13 cellular contexts compared by ENCODE assay signal in the genomic region with DNA sequence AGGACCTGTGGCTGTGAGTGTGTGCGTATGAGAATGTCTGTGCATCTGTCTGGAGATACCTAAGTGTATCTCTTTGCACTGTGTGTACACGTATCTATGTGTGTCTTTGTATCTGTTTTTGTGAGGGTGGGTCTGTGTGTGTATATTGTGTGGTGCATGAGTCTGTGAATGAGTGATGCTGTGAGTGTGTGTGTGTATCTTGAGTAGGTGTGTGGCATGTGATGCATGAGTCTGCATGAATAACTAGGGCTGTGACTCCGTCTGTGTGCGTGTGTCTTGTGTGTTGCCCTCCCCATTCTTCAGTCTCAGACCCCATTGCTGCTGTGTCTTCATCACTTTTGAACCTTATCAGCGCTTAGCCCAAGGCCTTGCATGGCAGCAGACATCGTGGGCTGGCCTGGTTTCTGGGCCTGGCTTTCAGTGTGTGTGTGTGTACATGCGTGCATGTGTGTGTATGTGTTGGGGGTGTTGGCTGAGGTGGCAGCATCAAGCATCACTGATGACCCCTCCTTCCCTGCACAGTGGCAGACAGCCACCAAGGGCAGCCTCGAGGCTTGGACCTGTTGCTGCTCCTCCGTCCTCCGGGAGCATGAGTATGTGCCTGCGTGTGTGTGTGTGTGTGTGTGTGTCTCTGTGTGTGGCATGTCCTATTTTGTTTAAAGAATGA. TPM values are rescaled to one million over a fixed set of nuclear protein-coding genes. Genes with fewer than 3 reads are reported as not detected.
A peak's percentile ranks its signal among the peaks of the same experiment; 100 is the strongest.
DNase-seq lines count a peak whose midpoint lies in the region; TF ChIP-seq lines count a peak whose summit lies in the region.
"Had no signal": no experiment of that assay in that cellular context is flagged by ENCODE, and none has a peak within 500 bp of the region (broad histone marks: within the 10 kb centered on the region; RNA-seq: fewer than 3 reads in every experiment).

No MANE protein-coding gene starts in this region.

- H3K9ac ChIP-seq in endocrine pancreas (ENCODE audit: control insufficient read depth, insufficient read depth, low read length): peak overlapping the region; percentile 78
- H3K9ac ChIP-seq: parathyroid adenoma had no signal

- no peaks in the 10 kb centered on the region for H3K27me3 ChIP-seq in endocrine pancreas (ENCODE audit: control insufficient read depth, insufficient read depth, low read length)
- H3K27me3 ChIP-seq in transverse colon: no peaks in the 10 kb centered on the region
- peaks cover 0 to 9% (median 0%) of the 10 kb centered on the region in 3 donors for H3K27me3 ChIP-seq in stomach

- peak overlapping the region; percentile 51 for H3K27ac Mint-ChIP-seq in activated naive CD4-positive, alpha-beta T cell treated with anti-CD3 and anti-CD28 coated beads, Interleukin-2, amount 50 U/mL, for 24 hours

- H3K4me3 Mint-ChIP-seq in activated naive CD4-positive, alpha-beta T cell treated with anti-CD3 and anti-CD28 coated beads, Interleukin-2, amount 50 U/mL, for 24 hours: peak overlapping the region; percentile 37

- H3K27ac ChIP-seq in transverse colon: peak overlapping the region in 1 of 4 donors; percentile 84
- H3K27ac ChIP-seq in stomach: peak overlapping the region in 2 of 5 donors; percentile 85 to 91
- H3K27ac ChIP-seq: parathyroid adenoma had no signal

- H3K4me1 ChIP-seq in endocrine pancreas (ENCODE audit: control insufficient read depth, insufficient read depth, low read length) (peaks cover 4% of the 10 kb centered on the region), transverse colon (peaks cover 0 to 22% (median 8%) of the 10 kb centered on the region in 4 donors), stomach (peaks cover 33 to 54% (median 45%) of the 10 kb centered on the region in 4 donors)
- H3K4me1 ChIP-seq: parathyroid adenoma had no signal

- TF ChIP-seq EP300 in transverse colon (IDR thresholded peaks at IDR 0.05; ENCODE audit: low read depth) (no peak), stomach (IDR thresholded peaks at IDR 0.05) (no peak)

- H3K9me3 Mint-ChIP-seq in activated naive CD4-positive, alpha-beta T cell treated with anti-CD3 and anti-CD28 coated beads, Interleukin-2, amount 50 U/mL, for 24 hours: no peaks in the 10 kb centered on the region

- in situ Hi-C loops in transverse colon (cut with MboI; ENCODE audit: low pct_ligation_motif_present in 1 of 4, low pct_unique_long_range_greater_than_20kb in 1 of 4, low sequenced_read_pairs in 3 of 4): no loop called here

- H3K4me1 Mint-ChIP-seq in activated naive CD4-positive, alpha-beta T cell treated with anti-CD3 and anti-CD28 coated beads, Interleukin-2, amount 50 U/mL, for 24 hours: peaks cover 10% of the 10 kb centered on the region

- no peak for DNase-seq in activated naive CD4-positive, alpha-beta T cell treated with Interleukin-2 at 50 U/mL for 16 hours
- DNase-seq in mucosa of gallbladder (ENCODE audit: low spot score): peak; percentile 37
- DNase-seq in transverse colon: peak; percentile 17
- DNase-seq in activated gamma-delta T cell treated with Interleukin-2 at 50 U/mL for 16 hours: no peak
- DNase-seq in stomach: no peak
- DNase-seq in dedifferentiated amniotic fluid mesenchymal stem cell (ENCODE audit: extremely low spot score): no peak
- DNase-seq: NCI-H2171; stimulated activated CD8-positive, alpha-beta memory T cell treated with anti-CD3 and anti-CD28 coated beads, Interleukin-4, amount 100 ng/mL, for 48 hours had no signal

- TF ChIP-seq CTCF in transverse colon (IDR thresholded peaks at IDR 0.05): no peak
- no peak for TF ChIP-seq CTCF in stomach (IDR thresholded peaks at IDR 0.05)

- H3K27me3 Mint-ChIP-seq in activated naive CD4-positive, alpha-beta T cell treated with anti-CD3 and anti-CD28 coated beads, Interleukin-2, amount 50 U/mL, for 24 hours: no peaks in the 10 kb centered on the region

- H3K36me3 Mint-ChIP-seq in activated naive CD4-positive, alpha-beta T cell treated with anti-CD3 and anti-CD28 coated beads, Interleukin-2, amount 50 U/mL, for 24 hours: no peaks in the 10 kb centered on the region

- TF ChIP-seq POLR2A in transverse colon (IDR thresholded peaks at IDR 0.05) (no peak), stomach (IDR thresholded peaks at IDR 0.05) (no peak)

- H3K4me3 ChIP-seq in endocrine pancreas (ENCODE audit: control insufficient read depth, insufficient read depth, low read length) (peak overlapping the region; percentile 44), transverse colon (no peak overlapping the region), stomach (peak overlapping the region in 1 of 4 donors; percentile 74)

- H3K36me3 ChIP-seq in endocrine pancreas (ENCODE audit: control insufficient read depth, insufficient read depth, low read length) (no peaks in the 10 kb centered on the region), transverse colon (no peaks in the 10 kb centered on the region), stomach (no peaks in the 10 kb centered on the region)

- intact Hi-C loops in transverse colon (cut with DNase I; ENCODE audit: low total_unique reads) (no loop called here), stomach (cut with DNase I; ENCODE audit: low total_unique reads) (no loop called here)

- H3K9me3 ChIP-seq in endocrine pancreas (ENCODE audit: control insufficient read depth, low read length) (no peaks in the 10 kb centered on the region), transverse colon (no peaks in the 10 kb centered on the region), stomach (no peaks in the 10 kb centered on the region)

- 83% methylated on average over 1 to 11 of the region's 11 CpGs for WGBS in transverse colon (ENCODE audit: low coverage in 1 of 2), 2 donors
- WGBS in stomach, 5 donors: 53 to 60% (median 56%) methylated on average over 9 to 11 of the region's 11 CpGs

RNA-seq across cellular contexts. Expression of a gene that starts 1.4 kb away (rescaled TPM):
- 6.8 TPM for total RNA-seq in mucosa of gallbladder
- total RNA-seq in transverse colon: 1 to 10 TPM; 2.5 to 6.2 (median 3.7) TPM
- 1 to 10 TPM; 1.3 to 4.7 (median 4.0) TPM for total RNA-seq in stomach
- polyA plus RNA-seq in stomach: under 1 TPM; 0.68 to 0.80 (median 0.76) TPM
- total RNA-seq: fibroblast of villous mesenchyme had no signal
- polyA plus RNA-seq: BJ had no signal

RNA-seq across cellular contexts. Expression of a gene that starts 32.9 kb away (rescaled TPM):
- total RNA-seq in mucosa of gallbladder (not detected), transverse colon (not detected), stomach (not detected)
- polyA plus RNA-seq in stomach: not detected
- total RNA-seq: fibroblast of villous mesenchyme had no signal
- polyA plus RNA-seq: BJ had no signal

Comparison
In these comparisons a context has a peak if more than half of its experiments do, and no peak if none do; other contexts are left out.
1. DNase-seq: peak in mucosa of gallbladder (single experiment) and transverse colon (single experiment); none in activated naive CD4-positive, alpha-beta T cell treated with Interleukin-2 at 50 U/mL for 16 hours (single experiment), activated gamma-delta T cell treated with Interleukin-2 at 50 U/mL for 16 hours (single experiment), stomach (single experiment) and dedifferentiated amniotic fluid mesenchymal stem cell (single experiment).